15 cellular contexts compared by ENCODE assay signal in genomic region chr3:77149382-77149781, GRCh38.
DNase-seq lines count a peak whose midpoint lies in the region; ATAC-seq and TF ChIP-seq lines count a peak whose summit lies in the region.
"Had no signal": no experiment of that assay in that cellular context is flagged by ENCODE, and none has a peak within 500 bp of the region (broad histone marks: within the 10 kb centered on the region; RNA-seq: fewer than 3 reads in every experiment).

No MANE protein-coding gene starts in this region.

- CTCF ChIA-PET in A673 (lab: Charles Lee), result no interaction called here
- CTCF ChIA-PET in naive thymus-derived CD4-positive, alpha-beta T cell (lab: Charles Lee), result no interaction called here
- CTCF ChIA-PET in activated naive CD4-positive, alpha-beta T cell treated with anti-CD3 and anti-CD28 coated beads, Interleukin-2, amount 10 ng/mL, durations not matched to agents 7 days and 5 days (lab: Charles Lee), result no interaction called here

- no peaks in the 10 kb centered on the region for H3K27me3 ChIP-seq in A673 (replicated peaks; ENCODE audit: insufficient read depth, low read depth, low read length, poor library complexity)
- H3K27me3 ChIP-seq in WERI-Rb-1 (ENCODE audit: insufficient read depth, low read depth, severe bottlenecking), result no peaks in the 10 kb centered on the region
- no peaks in the 10 kb centered on the region for H3K27me3 ChIP-seq in naive thymus-derived CD4-positive, alpha-beta T cell (ENCODE audit: control insufficient read depth in 2 of 2, insufficient read depth in 2 of 2, low read length in 2 of 2)
- H3K27me3 ChIP-seq: BLaER1 had no signal

- H3K27me3 Mint-ChIP-seq in naive thymus-derived CD4-positive, alpha-beta T cell, result no peaks in the 10 kb centered on the region
- no peaks in the 10 kb centered on the region for H3K27me3 Mint-ChIP-seq in activated naive CD4-positive, alpha-beta T cell treated with anti-CD3 and anti-CD28 coated beads, Interleukin-2, amount 10 ng/mL, durations not matched to agents 7 days and 5 days
- H3K27me3 Mint-ChIP-seq: CD4-positive, CD25-positive, alpha-beta regulatory T cell; IgD-negative memory B cell had no signal

- no peak for ATAC-seq in naive thymus-derived CD4-positive, alpha-beta T cell
- ATAC-seq in sciatic nerve, result no peak
- no peak for ATAC-seq in GM21825 (IDR thresholded peaks at IDR 0.05; ENCODE audit: unreplicated experiment)
- ATAC-seq: HCT116 had no signal

- H3K36me3 Mint-ChIP-seq in naive thymus-derived CD4-positive, alpha-beta T cell, result no peaks in the 10 kb centered on the region
- H3K36me3 Mint-ChIP-seq in activated naive CD4-positive, alpha-beta T cell treated with anti-CD3 and anti-CD28 coated beads, Interleukin-2, amount 10 ng/mL, durations not matched to agents 7 days and 5 days, result no peaks in the 10 kb centered on the region
- H3K36me3 Mint-ChIP-seq: CD4-positive, CD25-positive, alpha-beta regulatory T cell; IgD-negative memory B cell had no signal

- H3K27ac ChIP-seq in A673 (ENCODE audit: low read depth, low read length, poor library complexity, severe bottlenecking) (no peak overlapping the region), WERI-Rb-1 (peak overlapping the region; percentile 64)
- H3K27ac ChIP-seq in naive thymus-derived CD4-positive, alpha-beta T cell (ENCODE audit: low read depth, low read length), result no peak overlapping the region
- H3K27ac ChIP-seq: 22Rv1, BLaER1 had no signal

- DNase-seq in A673 (ENCODE audit: low spot score) (peak; percentile 65), NCI-H82 (lab: John Stamatoyannopoulos, UW) (peak; percentile 82), WERI-Rb-1 (peak; percentile 42), sciatic nerve (ENCODE audit: low spot score) (no peak), posterior vena cava (ENCODE audit: low spot score) (no peak)
- DNase-seq in naive thymus-derived CD4-positive, alpha-beta T cell, result no peak
- no peak for DNase-seq in activated naive CD4-positive, alpha-beta T cell treated with anti-CD3 and anti-CD28 coated beads, Interleukin-2, amount 10 ng/mL, durations not matched to agents 7 days and 5 days
- DNase-seq: AML-193; CD4-positive, CD25-positive, alpha-beta regulatory T cell; DMS 273 treated with DMSO at 0.1 percent for 48 hours had no signal

- no peak for TF ChIP-seq CTCF in A673 (conservative IDR thresholded peaks at IDR 0.05; ENCODE audit: low read depth, low read length)
- TF ChIP-seq CTCF in WERI-Rb-1 (IDR thresholded peaks at IDR 0.05; ENCODE audit: low read depth, low read length), result no peak

- intact Hi-C loops in A673 (cut with micrococcal nuclease; ENCODE audit: unreplicated experiment) (loop anchor here (10.0 kb wide), 1 partner anchor 105 kb away; the partner anchor contains the start of gene ROBO2), sciatic nerve (cut with DNase I) (no loop called here), posterior vena cava (cut with DNase I) (no loop called here)
- intact Hi-C loops in naive thymus-derived CD4-positive, alpha-beta T cell (cut with micrococcal nuclease), result no loop called here

- H3K4me1 ChIP-seq in A673 (ENCODE audit: insufficient read depth, low read length, poor library complexity, severe bottlenecking), result peaks cover 32% of the 10 kb centered on the region
- no peaks in the 10 kb centered on the region for H3K4me1 ChIP-seq in naive thymus-derived CD4-positive, alpha-beta T cell (ENCODE audit: control insufficient read depth in 2 of 2, insufficient read depth in 2 of 2, low read length in 2 of 2)
- H3K4me1 ChIP-seq: BLaER1 had no signal

- H3K27ac Mint-ChIP-seq in naive thymus-derived CD4-positive, alpha-beta T cell, result no peak overlapping the region
- no peak overlapping the region for H3K27ac Mint-ChIP-seq in activated naive CD4-positive, alpha-beta T cell treated with anti-CD3 and anti-CD28 coated beads, Interleukin-2, amount 10 ng/mL, durations not matched to agents 7 days and 5 days
- H3K27ac Mint-ChIP-seq: IgD-negative memory B cell had no signal

- H3K4me3 Mint-ChIP-seq in naive thymus-derived CD4-positive, alpha-beta T cell, result no peak overlapping the region
- no peak overlapping the region for H3K4me3 Mint-ChIP-seq in activated naive CD4-positive, alpha-beta T cell treated with anti-CD3 and anti-CD28 coated beads, Interleukin-2, amount 10 ng/mL, durations not matched to agents 7 days and 5 days
- H3K4me3 Mint-ChIP-seq: CD4-positive, CD25-positive, alpha-beta regulatory T cell; IgD-negative memory B cell had no signal

- H3K4me3 ChIP-seq in A673 (ENCODE audit: low read depth, low read length, poor library complexity, severe bottlenecking), result no peak overlapping the region
- no peak overlapping the region for H3K4me3 ChIP-seq in WERI-Rb-1 (ENCODE audit: low read depth, low read length)
- peak overlapping the region; percentile 10 for H3K4me3 ChIP-seq in naive thymus-derived CD4-positive, alpha-beta T cell (ENCODE audit: low read length)
- H3K4me3 ChIP-seq: BLaER1 had no signal

- H3K9me3 ChIP-seq in A673 (ENCODE audit: low read depth, low read length, poor library complexity, severe bottlenecking) (no peaks in the 10 kb centered on the region), WERI-Rb-1 (ENCODE audit: severe bottlenecking) (no peaks in the 10 kb centered on the region)
- no peaks in the 10 kb centered on the region for H3K9me3 ChIP-seq in naive thymus-derived CD4-positive, alpha-beta T cell (ENCODE audit: control insufficient read depth in 2 of 3, low read length in 3 of 3)
- H3K9me3 ChIP-seq: BLaER1 had no signal

- POLR2A ChIA-PET in A673 (lab: Charles Lee; ENCODE audit: low non-redundant PET), result interaction anchor here (0.6 kb wide), 1 partner anchor 338 kb away, joined by 7 read pairs; no protein-coding TSS in a partner anchor
- POLR2A ChIA-PET in naive thymus-derived CD4-positive, alpha-beta T cell (lab: Charles Lee), result no interaction called here

- no peaks in the 10 kb centered on the region for H3K36me3 ChIP-seq in A673 (ENCODE audit: insufficient read depth, low read length, poor library complexity, severe bottlenecking)
- H3K36me3 ChIP-seq in WERI-Rb-1, result peaks cover 13% of the 10 kb centered on the region
- no peaks in the 10 kb centered on the region for H3K36me3 ChIP-seq in naive thymus-derived CD4-positive, alpha-beta T cell (ENCODE audit: control insufficient read depth in 2 of 3, insufficient read depth in 3 of 3, low read length in 3 of 3)
- H3K36me3 ChIP-seq: BLaER1 had no signal

- H3K4me1 Mint-ChIP-seq in naive thymus-derived CD4-positive, alpha-beta T cell, result no peaks in the 10 kb centered on the region
- no peaks in the 10 kb centered on the region for H3K4me1 Mint-ChIP-seq in activated naive CD4-positive, alpha-beta T cell treated with anti-CD3 and anti-CD28 coated beads, Interleukin-2, amount 10 ng/mL, durations not matched to agents 7 days and 5 days
- H3K4me1 Mint-ChIP-seq: CD4-positive, CD25-positive, alpha-beta regulatory T cell; IgD-negative memory B cell had no signal

- H3K9me3 Mint-ChIP-seq in naive thymus-derived CD4-positive, alpha-beta T cell, result peaks cover 0 to 6% (median 0%) of the 10 kb centered on the region in 11 donors
- H3K9me3 Mint-ChIP-seq in activated naive CD4-positive, alpha-beta T cell treated with anti-CD3 and anti-CD28 coated beads, Interleukin-2, amount 10 ng/mL, durations not matched to agents 7 days and 5 days, result peaks cover 13% of the 10 kb centered on the region

- no TSS peak for BruUV-seq in A673 (replicated peaks; lab: Mats Ljungman, UMichigan)

Comparison
In these comparisons a context has a peak if more than half of its experiments do, and no peak if none do; other contexts are left out.
1. DNase-seq: peak in A673 (single experiment), NCI-H82 (single experiment) and WERI-Rb-1 (single experiment); none in naive thymus-derived CD4-positive, alpha-beta T cell (0 of 9), sciatic nerve (single experiment), posterior vena cava (single experiment) and activated naive CD4-positive, alpha-beta T cell treated with anti-CD3 and anti-CD28 coated beads, Interleukin-2, amount 10 ng/mL, durations not matched to agents 7 days and 5 days (single experiment).